23 cellular contexts compared by ENCODE assay signal in the genomic region with DNA sequence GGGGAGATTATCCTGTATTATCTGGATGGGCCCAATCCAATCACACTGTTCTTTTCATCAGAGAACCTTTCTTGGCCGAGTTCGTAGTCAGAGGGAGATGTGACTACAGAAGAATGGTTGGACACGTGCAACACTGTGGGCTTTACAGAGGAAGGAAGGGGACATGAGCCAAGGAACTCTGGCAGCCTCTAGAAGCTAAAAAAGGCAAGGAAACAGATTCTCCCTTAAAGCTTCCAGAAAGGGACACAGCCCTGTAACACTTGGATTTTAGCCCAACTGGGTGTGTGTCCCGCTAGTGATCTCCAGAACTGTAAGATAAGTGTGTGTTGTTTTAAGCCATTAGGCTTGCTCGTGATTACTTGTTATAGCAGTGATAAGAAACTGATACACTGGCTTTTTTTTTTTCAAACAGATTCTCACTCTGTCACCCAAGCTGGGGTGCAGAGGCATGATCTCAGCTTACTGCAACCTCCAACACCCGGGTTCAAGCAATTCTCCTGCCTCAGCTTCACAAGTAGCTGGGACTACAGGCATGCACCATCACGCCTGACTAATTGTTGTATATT. TPM values are rescaled to one million over a fixed set of nuclear protein-coding genes. Genes with fewer than 3 reads are reported as not detected.
DNase-seq lines count a peak whose midpoint lies in the region; ATAC-seq and TF ChIP-seq lines count a peak whose summit lies in the region.
"Had no signal": no experiment of that assay in that cellular context is flagged by ENCODE, and none has a peak within 500 bp of the region (broad histone marks: within the 10 kb centered on the region; RNA-seq: fewer than 3 reads in every experiment).

No MANE protein-coding gene starts in this region.

- H3K4me3 ChIP-seq in HEK293 (ENCODE audit: low read depth, low read length), result no peak overlapping the region
- H3K4me3 ChIP-seq: A549; BLaER1 treated with 17β-estradiol and CSF1 and Interleukin-3, amounts not matched to agents 10 nM and 100 nM; GM12878; GM23248 had no signal

- H3K27me3 Mint-ChIP-seq in activated T-cell treated with anti-CD3 and anti-CD28 coated beads, Interleukin-2, amount 50 U/mL, for 4 hours (ENCODE audit: low read depth), result no peaks in the 10 kb centered on the region

- no peak overlapping the region for H3K27ac ChIP-seq in HEK293 (ENCODE audit: extremely low read depth, low read depth, low read length)
- H3K27ac ChIP-seq: A549; BLaER1 treated with 17β-estradiol and CSF1 and Interleukin-3, amounts not matched to agents 10 nM and 100 nM; GM23248 had no signal

- no peaks in the 10 kb centered on the region for H3K36me3 ChIP-seq in HEK293 (ENCODE audit: control insufficient read depth in 2 of 2, insufficient read depth in 1 of 2, low read length in 2 of 2)
- H3K36me3 ChIP-seq: BE2C; BLaER1 treated with 17β-estradiol and CSF1 and Interleukin-3, amounts not matched to agents 10 nM and 100 nM had no signal

- POLR2A ChIA-PET in HEK293 (lab: Yijun Ruan, JAX), result interaction anchor here (0.6 kb wide), 1 partner anchor 346 kb away, joined by 3 read pairs; no protein-coding TSS in a partner anchor

- ATAC-seq in activated T-cell treated with anti-CD3 and anti-CD28 coated beads, Interleukin-2, amount 50 U/mL, for 4 hours, result no peak
- ATAC-seq: A549, GM12878 had no signal

- TF ChIP-seq CTCF in HEK293 (tag by site-specific recombination; IDR thresholded peaks at IDR 0.05), result no peak

- no peaks in the 10 kb centered on the region for H3K9me3 Mint-ChIP-seq in activated T-cell treated with anti-CD3 and anti-CD28 coated beads, Interleukin-2, amount 50 U/mL, for 4 hours
- H3K9me3 Mint-ChIP-seq: CD4-positive, alpha-beta T cell; CD8-positive, alpha-beta memory T cell had no signal

- DNase-seq in NCI-H82 treated with DMSO at 0.1 percent for 48 hours (lab: John Stamatoyannopoulos, UW; ENCODE audit: unreplicated experiment) (peak; percentile 76), ecto neural progenitor cell (ENCODE audit: low spot score) (peak; percentile 15)
- no peak for DNase-seq in activated CD4-positive, alpha-beta T cell treated with anti-CD3 and anti-CD28 coated beads, Interleukin-2, amount 50 U/mL, for 48 hours
- no peak for DNase-seq in activated T-cell treated with anti-CD3 and anti-CD28 coated beads, Interleukin-2, amount 50 U/mL, for 4 hours
- no peak for DNase-seq in stimulated activated CD4-positive, alpha-beta T cell treated with anti-CD3 and anti-CD28 coated beads, Interleukin-12 subunit alpha, Interleukin-12 subunit beta, amount 100 ng/mL, for 4 hours
- DNase-seq: 8988T; ACHN; AML-193; BE2C; CD4-positive, alpha-beta T cell; CD8-positive, alpha-beta memory T cell; DMS 273 treated with DMSO at 0.1 percent for 48 hours; DMS79; EL; GDM1; GM23248; H7; HCEC 1CT had no signal

- no peaks in the 10 kb centered on the region for H3K36me3 Mint-ChIP-seq in activated T-cell treated with anti-CD3 and anti-CD28 coated beads, Interleukin-2, amount 50 U/mL, for 4 hours (ENCODE audit: insufficient read depth)
- H3K36me3 Mint-ChIP-seq: CD14-positive monocyte; CD8-positive, alpha-beta memory T cell had no signal

- peaks cover 13% of the 10 kb centered on the region for H3K4me1 ChIP-seq in HEK293 (ENCODE audit: control insufficient read depth, insufficient read depth, low read length)
- H3K4me1 ChIP-seq: A549; BE2C; BLaER1 treated with 17β-estradiol and CSF1 and Interleukin-3, amounts not matched to agents 10 nM and 100 nM had no signal

- no peaks in the 10 kb centered on the region for H3K9me3 ChIP-seq in HEK293 (ENCODE audit: control insufficient read depth, insufficient read depth, low read depth, low read length)
- H3K9me3 ChIP-seq: A549, BE2C had no signal

- H3K4me3 Mint-ChIP-seq in activated T-cell treated with anti-CD3 and anti-CD28 coated beads, Interleukin-2, amount 50 U/mL, for 4 hours, result no peak overlapping the region
- H3K4me3 Mint-ChIP-seq: CD14-positive monocyte; CD4-positive, alpha-beta T cell had no signal

- peaks cover 3% of the 10 kb centered on the region for H3K4me1 Mint-ChIP-seq in activated T-cell treated with anti-CD3 and anti-CD28 coated beads, Interleukin-2, amount 50 U/mL, for 4 hours (ENCODE audit: low read depth)
- H3K4me1 Mint-ChIP-seq: CD14-positive monocyte had no signal

- CTCF ChIA-PET in HEK293 (lab: Yijun Ruan, JAX), result interaction anchor here (1.2 to 7.3 kb wide), 2 partner anchors 10 to 21 kb away, joined by 3 to 59 read pairs; no protein-coding TSS in a partner anchor

TF ChIP-seq in HEK293, 187 proteins besides CTCF, POLR2A, EP300 and RAD21:
- TF ChIP-seq ZNF776 (tag by site-specific recombination; IDR thresholded peaks at IDR 0.05; ENCODE audit: borderline replicate concordance) (no peak), OSR2 (tag by site-specific recombination; IDR thresholded peaks at IDR 0.05) (no peak), ZBTB17 (tag by site-specific recombination; IDR thresholded peaks at IDR 0.05) (no peak), SETDB1 (IDR thresholded peaks at IDR 0.05; ENCODE audit: insufficient read length, low read length) (peak; percentile 38), ZNF184 (tag by site-specific recombination; IDR thresholded peaks at IDR 0.05) (no peak)
- TF ChIP-seq, protein P1, sequence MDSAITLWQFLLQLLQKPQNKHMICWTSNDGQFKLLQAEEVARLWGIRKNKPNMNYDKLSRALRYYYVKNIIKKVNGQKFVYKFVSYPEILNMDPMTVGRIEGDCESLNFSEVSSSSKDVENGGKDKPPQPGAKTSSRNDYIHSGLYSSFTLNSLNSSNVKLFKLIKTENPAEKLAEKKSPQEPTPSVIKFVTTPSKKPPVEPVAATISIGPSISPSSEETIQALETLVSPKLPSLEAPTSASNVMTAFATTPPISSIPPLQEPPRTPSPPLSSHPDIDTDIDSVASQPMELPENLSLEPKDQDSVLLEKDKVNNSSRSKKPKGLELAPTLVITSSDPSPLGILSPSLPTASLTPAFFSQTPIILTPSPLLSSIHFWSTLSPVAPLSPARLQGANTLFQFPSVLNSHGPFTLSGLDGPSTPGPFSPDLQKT (IDR thresholded peaks at IDR 0.05; ENCODE audit: borderline replicate concordance, low read depth, low read length), result no peak

RNA-seq across cellular contexts. Expression of gene FBXO28, which starts 53.9 kb away (rescaled TPM):
- total RNA-seq in activated T-cell treated with anti-CD3 and anti-CD28 coated beads, Interleukin-2, amount 50 U/mL, for 4 hours, result 10 to 100 TPM; 33.1 to 34.1 (median 33.3) TPM

Comparison
In these comparisons a context has a peak if more than half of its experiments do, and no peak if none do; other contexts are left out.
1. DNase-seq: peak in NCI-H82 treated with DMSO at 0.1 percent for 48 hours (single experiment) and ecto neural progenitor cell (single experiment); none in activated CD4-positive, alpha-beta T cell treated with anti-CD3 and anti-CD28 coated beads, Interleukin-2, amount 50 U/mL, for 48 hours (0 of 2), activated T-cell treated with anti-CD3 and anti-CD28 coated beads, Interleukin-2, amount 50 U/mL, for 4 hours (single experiment) and stimulated activated CD4-positive, alpha-beta T cell treated with anti-CD3 and anti-CD28 coated beads, Interleukin-12 subunit alpha, Interleukin-12 subunit beta, amount 100 ng/mL, for 4 hours (single experiment).